In genomic region chr10:99598781-99599481, GRCh38 we compare ENCODE assay signal across 28 cellular contexts. TPM values are rescaled to one million over a fixed set of nuclear protein-coding genes. Genes with fewer than 3 reads are reported as not detected.
A peak's percentile ranks its signal among the peaks of the same experiment; 100 is the strongest.
DNase-seq lines count a peak whose midpoint lies in the region; ATAC-seq, FAIRE-seq and TF ChIP-seq lines count a peak whose summit lies in the region.
"Had no signal": no experiment of that assay in that cellular context is flagged by ENCODE, and none has a peak within 500 bp of the region (broad histone marks: within the 10 kb centered on the region; RNA-seq: fewer than 3 reads in every experiment).

No MANE protein-coding gene starts in this region.

- CTCF ChIA-PET in WTC11 (lab: Charles Lee) = interaction anchor here (0.7 to 1.3 kb wide), 3 partner anchors 13 to 163 kb away, joined by 3 to 4 read pairs (median 3); partner anchors contain the start of gene ENTPD7

- H3K36me3 Mint-ChIP-seq in WTC11 = no peaks in the 10 kb centered on the region

- H3K79me2 ChIP-seq in OCI-LY3 (ENCODE audit: low read length) = no peaks in the 10 kb centered on the region

- TF ChIP-seq POLR2A in GM12891 (IDR thresholded peaks at IDR 0.05; ENCODE audit: low read depth, low read length) = no peak

- H3K27ac Mint-ChIP-seq in WTC11 = no peak overlapping the region
- H3K27ac Mint-ChIP-seq: activated naive CD8-positive, alpha-beta T cell; activated T-helper 17 cell treated with anti-CD3 and anti-CD28 coated beads, Interleukin-2, amount 50 U/mL, for 72 hours had no signal

- peak; percentile 63 for ATAC-seq in GM21717 (IDR thresholded peaks at IDR 0.05; ENCODE audit: unreplicated experiment)
- no peak for ATAC-seq in GM18858 (IDR thresholded peaks at IDR 0.05; ENCODE audit: unreplicated experiment)
- ATAC-seq in WTC11 = no peak
- ATAC-seq in GM21723 (IDR thresholded peaks at IDR 0.05; ENCODE audit: unreplicated experiment) = no peak
- ATAC-seq: activated T-helper 17 cell treated with anti-CD3 and anti-CD28 coated beads, Interleukin-2, amount 50 U/mL, for 72 hours had no signal

- H2AFZ ChIP-seq in OCI-LY3 (ENCODE audit: low read depth, low read length) = no peak overlapping the region

- no peaks in the 10 kb centered on the region for H4K20me1 ChIP-seq in OCI-LY3 (ENCODE audit: insufficient read depth, low read length)

- FAIRE-seq in GM12891 (lab: Jason Lieb, UNC) = peak; percentile 72

- H3K4me2 ChIP-seq in OCI-LY3 (ENCODE audit: low read length) = peak overlapping the region; percentile 55

- no peak overlapping the region for H3K27ac ChIP-seq in OCI-LY3 (ENCODE audit: low read length)
- H3K27ac ChIP-seq: cardiac muscle cell, spleen, stomach, tibial nerve had no signal

- peaks cover 16% of the 10 kb centered on the region for H3K9me3 Mint-ChIP-seq in WTC11
- H3K9me3 Mint-ChIP-seq: activated T-helper 17 cell treated with anti-CD3 and anti-CD28 coated beads, Interleukin-2, amount 50 U/mL, for 72 hours; IgD-negative memory B cell had no signal

- H3K9me3 ChIP-seq in OCI-LY3 (ENCODE audit: insufficient read depth, low read length) = no peaks in the 10 kb centered on the region
- H3K9me3 ChIP-seq: spleen, stomach, tibial nerve had no signal

- H3K36me3 ChIP-seq in OCI-LY3 (replicated peaks; ENCODE audit: low read depth, low read length) = no peaks in the 10 kb centered on the region
- H3K36me3 ChIP-seq: cardiac muscle cell, spleen, stomach, tibial nerve had no signal

- no peaks in the 10 kb centered on the region for H3K27me3 Mint-ChIP-seq in WTC11 (ENCODE audit: low read depth)

- no peaks in the 10 kb centered on the region for H3K27me3 ChIP-seq in OCI-LY3 (ENCODE audit: low read depth, low read length)
- H3K27me3 ChIP-seq: cardiac muscle cell, spleen, tibial nerve had no signal

- DNase-seq in GM12891 (ENCODE audit: insufficient read length, low spot score) = no peak
- peak; percentile 36 for DNase-seq in myocyte (ENCODE audit: low read depth)
- no peak for DNase-seq in activated T-cell treated with anti-CD3 and anti-CD28 coated beads, Interleukin-2, amount 50 U/mL, for 1 hour
- no peak for DNase-seq in WTC11 (ENCODE audit: low spot score)
- DNase-seq: activated CD4-positive, alpha-beta T cell treated with anti-CD3 and anti-CD28 coated beads, Interleukin-2, amount 50 U/mL, for 48 hours; activated CD8-positive, alpha-beta memory T cell treated with anti-CD3 and anti-CD28 coated beads, Interleukin-2, amount 50 U/mL, for 4 hours; aorta; C1 segment of cervical spinal cord; cortex of kidney; H7; NCI-H1436; NCI-H2107; NCI-H446 treated with DMSO at 0.1 percent for 48 hours; retina; SHP77; spleen; stimulated activated CD4-positive, alpha-beta T cell treated with anti-CD3 and anti-CD28 coated beads, Interleukin-4, amount 100 ng/mL, for 24 hours; stomach; T-helper 9 cell had no signal

- H3K4me3 ChIP-seq in OCI-LY3 (ENCODE audit: low read length) = no peak overlapping the region
- H3K4me3 ChIP-seq: cardiac muscle cell, spleen, stomach, tibial nerve had no signal

- no peak overlapping the region for H3K4me3 Mint-ChIP-seq in WTC11
- H3K4me3 Mint-ChIP-seq: activated naive CD8-positive, alpha-beta T cell; activated T-helper 17 cell treated with anti-CD3 and anti-CD28 coated beads, Interleukin-2, amount 50 U/mL, for 72 hours had no signal

- TF ChIP-seq CTCF in OCI-LY3 (IDR thresholded peaks at IDR 0.05; ENCODE audit: low read depth, low read length) = no peak
- TF ChIP-seq CTCF in WTC11 (IDR thresholded peaks at IDR 0.05) = no peak

- H3K4me1 ChIP-seq in OCI-LY3 (ENCODE audit: low read length) = peaks cover 31% of the 10 kb centered on the region
- H3K4me1 ChIP-seq: stomach, tibial nerve had no signal

- no peak overlapping the region for H3K9ac ChIP-seq in OCI-LY3 (ENCODE audit: low read length)

- POLR2A ChIA-PET in WTC11 (lab: Charles Lee) = interaction anchor here (0.6 kb wide), 1 partner anchor 700 kb away, joined by 3 read pairs; no protein-coding TSS in a partner anchor

- H3K4me1 Mint-ChIP-seq in WTC11 = peaks cover 18% of the 10 kb centered on the region
- H3K4me1 Mint-ChIP-seq: activated T-helper 17 cell treated with anti-CD3 and anti-CD28 coated beads, Interleukin-2, amount 50 U/mL, for 72 hours had no signal

TF ChIP-seq in GM12891, 5 proteins besides CTCF, POLR2A, EP300 and RAD21:
- TF ChIP-seq POU2F2 (IDR thresholded peaks at IDR 0.05; ENCODE audit: low read depth, low read length) (no peak), PAX5 (IDR thresholded peaks at IDR 0.05; ENCODE audit: insufficient read depth, low read length, severe bottlenecking) (no peak), SPI1 (IDR thresholded peaks at IDR 0.05; ENCODE audit: low read depth, low read length) (no peak), POLR2AphosphoS5 (IDR thresholded peaks at IDR 0.05; ENCODE audit: low read depth, low read length) (no peak), TAF1 (IDR thresholded peaks at IDR 0.05; ENCODE audit: low read depth, low read length) (no peak)

TF ChIP-seq in WTC11, 78 proteins besides CTCF, POLR2A, EP300 and RAD21:
- TF ChIP-seq ATF3 (CRISPR knock-in tag; conservative IDR thresholded peaks at IDR 0.05) = no peak

RNA-seq across cellular contexts. Expression of gene SLC25A28, which starts 21.3 kb away (rescaled TPM):
- polyA plus RNA-seq in GM12891 (2012; ENCODE audit: low read depth, missing spikeins) = 30.1 TPM
- total RNA-seq in myocyte = 20.7 and 20.9 TPM in 2 replicates
- polyA plus RNA-seq in myocyte (2012) = 24.1 TPM
- total RNA-seq in WTC11 (2021) = 17.3 to 18.3 TPM (median 18.2 TPM) in 3 replicates
